In the genomic region with DNA sequence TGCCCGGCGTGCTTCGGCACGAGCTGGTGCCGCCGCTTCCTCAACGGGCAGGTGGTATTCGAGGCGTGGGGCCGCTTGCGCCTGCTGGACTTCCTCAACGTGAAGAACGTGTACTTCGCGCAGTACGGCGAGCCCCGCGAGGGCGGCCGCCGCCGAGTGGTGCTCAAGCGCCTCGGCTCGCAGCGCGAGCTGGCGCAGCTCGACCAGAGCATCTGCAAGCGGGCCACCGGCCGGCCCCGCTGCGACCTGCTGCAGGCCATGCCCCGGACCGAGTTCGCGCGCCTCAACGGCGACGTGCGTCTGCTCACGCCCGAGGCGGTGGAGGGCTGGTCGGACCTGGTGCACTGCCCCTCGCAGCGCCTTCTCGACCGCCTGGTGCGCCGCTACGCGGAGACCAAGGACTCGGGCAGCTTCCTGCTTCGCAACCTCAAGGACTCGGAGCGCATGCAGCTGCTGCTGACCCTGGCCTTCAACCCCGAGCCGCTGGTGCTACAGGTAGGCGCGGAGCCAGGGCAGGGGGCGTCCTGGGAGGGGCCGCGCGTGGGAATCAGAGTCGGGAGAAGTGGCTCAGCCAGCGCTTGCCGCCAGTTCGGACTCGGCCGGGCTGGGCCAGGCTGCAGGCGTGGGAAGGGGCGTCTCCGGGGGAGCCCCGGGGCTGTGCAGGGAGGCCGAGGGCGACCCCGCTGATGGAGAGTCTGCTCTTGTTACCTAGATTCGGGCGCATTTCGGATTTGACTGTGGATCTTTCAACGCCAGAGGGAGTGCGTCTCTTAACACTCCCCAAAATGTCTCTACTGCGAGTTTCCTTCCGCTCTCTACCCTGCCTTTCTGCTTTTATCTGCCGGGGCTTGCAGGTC, we compare ENCODE assay signal across 8 cellular contexts. TPM values are rescaled to one million over a fixed set of nuclear protein-coding genes. Genes with fewer than 3 reads are reported as not detected.
DNase-seq lines count a peak whose midpoint lies in the region; ATAC-seq, FAIRE-seq and TF ChIP-seq lines count a peak whose summit lies in the region.

No MANE protein-coding gene starts in this region.

- H3K27me3 ChIP-seq in left ventricle myocardium inferior (ENCODE audit: low read depth) (no peaks in the 10 kb centered on the region), upper lobe of right lung (no peaks in the 10 kb centered on the region)

- intact Hi-C loops in left ventricle myocardium inferior (cut with micrococcal nuclease), result no loop called here
- intact Hi-C loops in posterior vena cava (cut with DNase I), result no loop called here
- intact Hi-C loops in upper lobe of right lung (cut with DNase I), result no loop called here

- H3K4me3 ChIP-seq in left ventricle myocardium inferior (peak overlapping the region; percentile 96), upper lobe of right lung (peak overlapping the region; percentile 94)

- H3K36me3 ChIP-seq in left ventricle myocardium inferior (no peaks in the 10 kb centered on the region), upper lobe of right lung (no peaks in the 10 kb centered on the region)

- DNase-seq in GM12891 (ENCODE audit: insufficient read length, low spot score) (peak; percentile 25), NCI-H1105 treated with DMSO at 0.1 percent for 48 hours (lab: John Stamatoyannopoulos, UW) (peak; percentile 95), T follicular helper cell (ENCODE audit: low read depth) (peak; percentile 58), amygdala (lab: John Stamatoyannopoulos, UW) (peak; percentile 17 to 89 (median 70)), left ventricle myocardium inferior (peak; percentile 70), posterior vena cava (ENCODE audit: low spot score) (peak; percentile 94), upper lobe of right lung (peak; percentile 93)

- H3K4me1 ChIP-seq in left ventricle myocardium inferior (peaks cover 50% of the 10 kb centered on the region), upper lobe of right lung (peaks cover 30% of the 10 kb centered on the region)

- peak; percentile 92 for FAIRE-seq in GM12891 (lab: Jason Lieb, UNC)

- TF ChIP-seq CTCF in left ventricle myocardium inferior (IDR thresholded peaks at IDR 0.05; ENCODE audit: borderline replicate concordance) (peak; percentile 62), upper lobe of right lung (IDR thresholded peaks at IDR 0.05) (peak; percentile 50)

- H3K27ac ChIP-seq in left ventricle myocardium inferior (replicated peaks) (peak overlapping the region; percentile 99), upper lobe of right lung (peak overlapping the region; percentile 97)

- H3K9me3 ChIP-seq in left ventricle myocardium inferior (replicated peaks) (no peaks in the 10 kb centered on the region), upper lobe of right lung (no peaks in the 10 kb centered on the region)

- ATAC-seq in HG02763 (IDR thresholded peaks at IDR 0.05; ENCODE audit: unreplicated experiment), result peak; percentile 30
- peak; percentile 67 for ATAC-seq in upper lobe of right lung

- peak; percentile 45; the same call in 1 of the 2 replicates for TF ChIP-seq POLR2A in GM12891 (IDR thresholded peaks at IDR 0.05; ENCODE audit: low read depth, low read length)

TF ChIP-seq in GM12891, 5 proteins besides CTCF, POLR2A, EP300 and RAD21:
- TF ChIP-seq TAF1 (IDR thresholded peaks at IDR 0.05; ENCODE audit: low read depth, low read length) (peak; percentile 56; the same call in 1 of the 2 replicates), POLR2AphosphoS5 (IDR thresholded peaks at IDR 0.05; ENCODE audit: low read depth, low read length) (peak; percentile 48; the same call in 1 of the 2 replicates), POU2F2 (IDR thresholded peaks at IDR 0.05; ENCODE audit: low read depth, low read length) (no peak), PAX5 (IDR thresholded peaks at IDR 0.05; ENCODE audit: insufficient read depth, low read length, severe bottlenecking) (no peak), SPI1 (IDR thresholded peaks at IDR 0.05; ENCODE audit: low read depth, low read length) (peak; percentile 29)

RNA-seq across cellular contexts. Expression of a gene that starts 1.1 kb away (rescaled TPM):
- polyA plus RNA-seq in GM12891 (2012; ENCODE audit: low read depth, missing spikeins), result 5.5 TPM
- total RNA-seq in left ventricle myocardium inferior (8.4 TPM), posterior vena cava (10 to 100 TPM; 20.3 to 20.8 TPM), upper lobe of right lung (24.4 TPM)

Comparison
In these comparisons a context has a peak if more than half of its experiments do, and no peak if none do; other contexts are left out.
1. Peak in every context shown above with its lines: DNase-seq, ATAC-seq, H3K4me3 ChIP-seq and H3K27ac ChIP-seq.
2. DNase-seq: peak in every context shown above with its lines; median percentile 95 in NCI-H1105 treated with DMSO at 0.1 percent for 48 hours; 94 in posterior vena cava; 93 in upper lobe of right lung; 70 in left ventricle myocardium inferior; 70 in amygdala; 58 in T follicular helper cell; 25 in GM12891.